In genomic region chrX:47806415-47807404, GRCh38 we compare ENCODE assay signal across 2 cellular contexts.
A peak's percentile ranks its signal among the peaks of the same experiment; 100 is the strongest.
TF ChIP-seq lines count a peak whose summit lies in the region.
"Not testable (repeated sequence)": the region's sequence is repeated elsewhere in the genome, so short reads cannot be mapped to it uniquely, and the experiment has no call there.

No MANE protein-coding gene starts in this region.

TF ChIP-seq in K562, 482 proteins besides CTCF, POLR2A, EP300 and RAD21:
- TF ChIP-seq NFIC (IDR thresholded peaks at IDR 0.05) (peak; percentile 16; the same call in 1 of the 2 replicates), CC2D1A (IDR thresholded peaks at IDR 0.05) (0 out of 2 replicates have a peak, but pooled peaks have one; percentile 20), YY1 (IDR thresholded peaks at IDR 0.05; ENCODE audit: borderline replicate concordance in 1 of 3, control insufficient read depth in 1 of 3, extremely low read depth in 1 of 3, insufficient read depth in 3 of 3, insufficient read length in 1 of 3, insufficient replicate concordance in 2 of 3, low read depth in 1 of 3, low read length in 2 of 3) (peak in 2 of 3 experiments; percentile 49 to 66), ZBTB33 (CRISPR knock-in tag; IDR thresholded peaks at IDR 0.05) (peak; percentile 100), ATF3 (IDR thresholded peaks at IDR 0.05) (peak; percentile 53; the same call in 1 of the 2 replicates)
- not testable (repeated sequence) for TF ChIP-seq ATF3 (CRISPR knock-in tag; conservative IDR thresholded peaks at IDR 0.05)
TF ChIP-seq in K562: peak in this region for 5; not testable (repeated sequence) for 477.

TF ChIP-seq in HepG2, 621 proteins besides CTCF, POLR2A, EP300 and RAD21:
- peak; percentile 80; the same call in 1 of the 2 replicates for TF ChIP-seq ZBTB33 (CRISPR knock-in tag; IDR thresholded peaks at IDR 0.05)
